ENCODE assay signal across 9 cellular contexts in genomic region chr19:41895745-41896580, GRCh38.
DNase-seq lines count a peak whose midpoint lies in the region; ATAC-seq and TF ChIP-seq lines count a peak whose summit lies in the region.
"Had no signal": no experiment of that assay in that cellular context is flagged by ENCODE, and none has a peak within 500 bp of the region (broad histone marks: within the 10 kb centered on the region; RNA-seq: fewer than 3 reads in every experiment).

No MANE protein-coding gene starts in this region.

- DNase-seq in activated naive CD4-positive, alpha-beta T cell treated with anti-CD3 and anti-CD28 coated beads, Interleukin-2, amount 50 U/mL, for 16 hours = no peak
- no peak for DNase-seq in astrocyte of the cerebellum (ENCODE audit: low read depth)
- no peak for DNase-seq in stimulated activated naive CD8-positive, alpha-beta T cell treated with anti-CD3 and anti-CD28 coated beads, Interleukin-15, amount 100 ng/mL, for 72 hours
- no peak for DNase-seq in stimulated activated CD4-positive, alpha-beta T cell treated with anti-CD3 and anti-CD28 coated beads, Interleukin-2, amount 100 ng/mL, for 24 hours
- DNase-seq in AG08396 (ENCODE audit: low spot score) = no peak
- DNase-seq: EL, NCI-H2029, small intestine had no signal

- no peak overlapping the region for H3K4me3 ChIP-seq in astrocyte of the cerebellum (ENCODE audit: low read depth, low read length)

- ATAC-seq in stimulated activated naive CD8-positive, alpha-beta T cell treated with anti-CD3 and anti-CD28 coated beads, Interleukin-15, amount 100 ng/mL, for 72 hours = peak; percentile 72

- H3K9me3 Mint-ChIP-seq in activated naive CD4-positive, alpha-beta T cell treated with anti-CD3 and anti-CD28 coated beads, Interleukin-2, amount 50 U/mL, for 24 hours = no peaks in the 10 kb centered on the region
- no peaks in the 10 kb centered on the region for H3K9me3 Mint-ChIP-seq in stimulated activated naive CD8-positive, alpha-beta T cell treated with anti-CD3 and anti-CD28 coated beads, Interleukin-15, amount 100 ng/mL, for 72 hours

- H3K4me1 Mint-ChIP-seq in activated naive CD4-positive, alpha-beta T cell treated with anti-CD3 and anti-CD28 coated beads, Interleukin-2, amount 50 U/mL, for 24 hours = peaks cover 64% of the 10 kb centered on the region
- peaks cover 91% of the 10 kb centered on the region for H3K4me1 Mint-ChIP-seq in stimulated activated naive CD8-positive, alpha-beta T cell treated with anti-CD3 and anti-CD28 coated beads, Interleukin-15, amount 100 ng/mL, for 72 hours

- TF ChIP-seq CTCF in astrocyte of the cerebellum (IDR thresholded peaks at IDR 0.05; ENCODE audit: low read depth, low read length, missing control alignments) = peak; percentile 30

- no peaks in the 10 kb centered on the region for H3K27me3 Mint-ChIP-seq in activated naive CD4-positive, alpha-beta T cell treated with anti-CD3 and anti-CD28 coated beads, Interleukin-2, amount 50 U/mL, for 24 hours
- no peaks in the 10 kb centered on the region for H3K27me3 Mint-ChIP-seq in stimulated activated naive CD8-positive, alpha-beta T cell treated with anti-CD3 and anti-CD28 coated beads, Interleukin-15, amount 100 ng/mL, for 72 hours

- H3K36me3 Mint-ChIP-seq in activated naive CD4-positive, alpha-beta T cell treated with anti-CD3 and anti-CD28 coated beads, Interleukin-2, amount 50 U/mL, for 24 hours = peaks cover 10% of the 10 kb centered on the region

- peak overlapping the region; percentile 42 for H3K4me3 Mint-ChIP-seq in activated naive CD4-positive, alpha-beta T cell treated with anti-CD3 and anti-CD28 coated beads, Interleukin-2, amount 50 U/mL, for 24 hours
- peak overlapping the region; percentile 31 to 43 for H3K4me3 Mint-ChIP-seq in stimulated activated naive CD8-positive, alpha-beta T cell treated with anti-CD3 and anti-CD28 coated beads, Interleukin-15, amount 100 ng/mL, for 72 hours

- H3K27ac Mint-ChIP-seq in activated naive CD4-positive, alpha-beta T cell treated with anti-CD3 and anti-CD28 coated beads, Interleukin-2, amount 50 U/mL, for 24 hours = peak overlapping the region; percentile 95
- peak overlapping the region; percentile 7 to 93 for H3K27ac Mint-ChIP-seq in stimulated activated naive CD8-positive, alpha-beta T cell treated with anti-CD3 and anti-CD28 coated beads, Interleukin-15, amount 100 ng/mL, for 72 hours

- in situ Hi-C loops in astrocyte of the cerebellum (cut with HindIII; ENCODE audit: low sequenced_read_pairs) = no loop called here
